Comparison of ENCODE assay signal across 11 cellular contexts in the genomic region with DNA sequence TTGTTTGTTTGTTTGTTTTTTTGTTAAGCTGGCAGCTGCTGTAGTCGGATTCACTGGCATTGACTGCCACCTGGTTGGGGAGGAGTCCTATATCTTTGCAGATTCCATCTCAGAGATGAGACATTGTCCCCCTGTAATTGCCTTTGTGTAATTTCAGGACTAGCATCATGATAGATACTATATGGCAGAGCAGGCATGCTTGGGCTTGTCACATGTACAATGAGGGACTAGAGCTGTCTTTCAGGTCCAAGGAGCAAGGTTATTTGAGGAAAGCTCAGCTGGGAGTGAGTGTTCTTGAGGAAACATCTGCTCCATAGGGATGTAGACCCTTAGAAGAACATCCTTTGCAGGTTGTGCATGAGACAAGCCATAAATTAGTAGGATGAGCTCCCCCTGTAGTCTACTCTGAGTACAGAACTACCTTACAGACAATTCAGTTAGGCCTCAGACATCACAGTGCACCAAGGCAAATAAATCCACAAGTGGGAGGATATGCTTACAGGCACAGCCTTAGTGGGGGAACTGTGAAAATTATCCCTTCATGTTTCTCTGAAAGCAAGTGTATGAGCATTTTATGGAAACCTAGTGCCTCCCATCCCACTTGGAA.
DNase-seq lines count a peak whose midpoint lies in the region; ATAC-seq and TF ChIP-seq lines count a peak whose summit lies in the region.
"Had no signal": no experiment of that assay in that cellular context is flagged by ENCODE, and none has a peak within 500 bp of the region (broad histone marks: within the 10 kb centered on the region; RNA-seq: fewer than 3 reads in every experiment).

No MANE protein-coding gene starts in this region.

- no peaks in the 10 kb centered on the region for H3K9me2 ChIP-seq in PC-9 (ENCODE audit: insufficient read depth)

- H3K4me3 Mint-ChIP-seq in activated CD8-positive, alpha-beta T cell treated with anti-CD3 and anti-CD28 coated beads, Interleukin-2, amount 10 ng/mL, durations not matched to agents 7 days and 5 days: no peak overlapping the region
- H3K4me3 Mint-ChIP-seq: activated CD4-positive, alpha-beta memory T cell treated with anti-CD3 and anti-CD28 coated beads for 36 hours; activated naive CD4-positive, alpha-beta T cell treated with anti-CD3 and anti-CD28 coated beads, Interleukin-2, amount 10 ng/mL, durations not matched to agents 7 days and 5 days had no signal

- H3K27ac ChIP-seq in OCI-LY3 (ENCODE audit: low read length) (no peak overlapping the region), PC-9 (no peak overlapping the region)
- H3K27ac ChIP-seq: transverse colon had no signal

- no peak overlapping the region for H3K4me2 ChIP-seq in OCI-LY3 (ENCODE audit: low read length)
- no peak overlapping the region for H3K4me2 ChIP-seq in PC-9

- no peaks in the 10 kb centered on the region for H3K79me2 ChIP-seq in OCI-LY3 (ENCODE audit: low read length)
- no peaks in the 10 kb centered on the region for H3K79me2 ChIP-seq in PC-9 (ENCODE audit: low read depth)

- CTCF ChIA-PET in PC-9 (lab: Charles Lee): no interaction called here
- CTCF ChIA-PET in activated CD8-positive, alpha-beta T cell treated with anti-CD3 and anti-CD28 coated beads, Interleukin-2, amount 10 ng/mL, durations not matched to agents 7 days and 5 days (lab: Charles Lee): no interaction called here

- H3K27me3 Mint-ChIP-seq in activated CD8-positive, alpha-beta T cell treated with anti-CD3 and anti-CD28 coated beads, Interleukin-2, amount 10 ng/mL, durations not matched to agents 7 days and 5 days (ENCODE audit: low read depth): no peaks in the 10 kb centered on the region
- H3K27me3 Mint-ChIP-seq: activated CD4-positive, alpha-beta memory T cell treated with anti-CD3 and anti-CD28 coated beads for 36 hours; activated naive CD4-positive, alpha-beta T cell treated with anti-CD3 and anti-CD28 coated beads, Interleukin-2, amount 10 ng/mL, durations not matched to agents 7 days and 5 days had no signal

- H3K27ac Mint-ChIP-seq in activated CD8-positive, alpha-beta T cell treated with anti-CD3 and anti-CD28 coated beads, Interleukin-2, amount 10 ng/mL, durations not matched to agents 7 days and 5 days: no peak overlapping the region
- H3K27ac Mint-ChIP-seq: activated CD4-positive, alpha-beta memory T cell treated with anti-CD3 and anti-CD28 coated beads for 36 hours; activated naive CD4-positive, alpha-beta T cell treated with anti-CD3 and anti-CD28 coated beads, Interleukin-2, amount 10 ng/mL, durations not matched to agents 7 days and 5 days had no signal

- H3K9me3 ChIP-seq in OCI-LY3 (ENCODE audit: insufficient read depth, low read length) (no peaks in the 10 kb centered on the region), PC-9 (ENCODE audit: insufficient read depth, low read depth) (no peaks in the 10 kb centered on the region)
- H3K9me3 ChIP-seq: transverse colon had no signal

- H3K9ac ChIP-seq in OCI-LY3 (ENCODE audit: low read length): no peak overlapping the region

- no peaks in the 10 kb centered on the region for H3K36me3 ChIP-seq in OCI-LY3 (replicated peaks; ENCODE audit: low read depth, low read length)
- H3K36me3 ChIP-seq in PC-9 (ENCODE audit: low read depth): no peaks in the 10 kb centered on the region
- H3K36me3 ChIP-seq: transverse colon had no signal

- no peak for ATAC-seq in activated CD8-positive, alpha-beta T cell treated with anti-CD3 and anti-CD28 coated beads, Interleukin-2, amount 10 ng/mL, durations not matched to agents 7 days and 5 days

- intact Hi-C loops in PC-9 (cut with micrococcal nuclease; ENCODE audit: unreplicated experiment): loop anchor here (2.0 to 5.0 kb wide), 2 partner anchors 1029 to 1893 kb away; no protein-coding TSS in a partner anchor

- no peaks in the 10 kb centered on the region for H3F3A ChIP-seq in PC-9 (ENCODE audit: insufficient read depth, low read depth)

- H3K4me1 Mint-ChIP-seq in activated CD8-positive, alpha-beta T cell treated with anti-CD3 and anti-CD28 coated beads, Interleukin-2, amount 10 ng/mL, durations not matched to agents 7 days and 5 days (ENCODE audit: low read depth): no peaks in the 10 kb centered on the region
- H3K4me1 Mint-ChIP-seq: activated naive CD4-positive, alpha-beta T cell treated with anti-CD3 and anti-CD28 coated beads, Interleukin-2, amount 10 ng/mL, durations not matched to agents 7 days and 5 days had no signal

- H3K4me3 ChIP-seq in AG10803 (ENCODE audit: low read length) (no peak overlapping the region), OCI-LY3 (ENCODE audit: low read length) (no peak overlapping the region), fibroblast of mammary gland (ENCODE audit: control insufficient read depth, low read depth, low read length) (no peak overlapping the region), PC-9 (no peak overlapping the region)
- H3K4me3 ChIP-seq: transverse colon had no signal

- H3K27me3 ChIP-seq in OCI-LY3 (ENCODE audit: low read depth, low read length): no peaks in the 10 kb centered on the region
- H3K27me3 ChIP-seq in PC-9 (ENCODE audit: insufficient read depth, low read depth): no peaks in the 10 kb centered on the region; the same call in 1 of the 2 replicates
- H3K27me3 ChIP-seq: transverse colon had no signal

- H3K4me1 ChIP-seq in OCI-LY3 (ENCODE audit: low read length) (no peaks in the 10 kb centered on the region), PC-9 (replicated peaks; ENCODE audit: insufficient read depth) (no peaks in the 10 kb centered on the region)
- H3K4me1 ChIP-seq: transverse colon had no signal

- in situ Hi-C loops in GM13977 (cut with MboI; ENCODE audit: low pct_unique_long_range_greater_than_20kb, low sequenced_read_pairs, unreplicated experiment): no loop called here

- no peaks in the 10 kb centered on the region for H3K36me3 Mint-ChIP-seq in activated CD8-positive, alpha-beta T cell treated with anti-CD3 and anti-CD28 coated beads, Interleukin-2, amount 10 ng/mL, durations not matched to agents 7 days and 5 days (ENCODE audit: low read depth)
- H3K36me3 Mint-ChIP-seq: activated CD4-positive, alpha-beta memory T cell treated with anti-CD3 and anti-CD28 coated beads for 36 hours; activated naive CD4-positive, alpha-beta T cell treated with anti-CD3 and anti-CD28 coated beads, Interleukin-2, amount 10 ng/mL, durations not matched to agents 7 days and 5 days had no signal

- H4K20me1 ChIP-seq in OCI-LY3 (ENCODE audit: insufficient read depth, low read length): no peaks in the 10 kb centered on the region
- no peaks in the 10 kb centered on the region for H4K20me1 ChIP-seq in PC-9 (ENCODE audit: insufficient read depth)

- TF ChIP-seq CTCF in AG10803 (conservative IDR thresholded peaks at IDR 0.05; ENCODE audit: low read length) (peak; percentile 23; the same call in 1 of the 2 replicates), GM13977 (IDR thresholded peaks at IDR 0.05; ENCODE audit: extremely low read depth, insufficient read depth, missing control alignments) (peak; percentile 19), OCI-LY3 (IDR thresholded peaks at IDR 0.05; ENCODE audit: low read depth, low read length) (peak; percentile 23; the same call in 1 of the 2 replicates), fibroblast of mammary gland (conservative IDR thresholded peaks at IDR 0.05; ENCODE audit: control insufficient read depth, insufficient read depth, low read depth, low read length) (no peak), PC-9 (conservative IDR thresholded peaks at IDR 0.05) (no peak)

- DNase-seq in AG10803 (ENCODE audit: low read depth) (no peak), GM13977 (ENCODE audit: low spot score) (no peak), fibroblast of mammary gland (ENCODE audit: low read depth) (peak; percentile 1), NCI-H1694 (lab: John Stamatoyannopoulos, UW) (no peak), PC-9 (no peak), kidney glomerular epithelial cell (lab: John Stamatoyannopoulos, UW) (no peak)
- no peak for DNase-seq in activated CD8-positive, alpha-beta T cell treated with anti-CD3 and anti-CD28 coated beads, Interleukin-2, amount 10 ng/mL, durations not matched to agents 7 days and 5 days

- BruUV-seq in PC-9 (replicated peaks; lab: Mats Ljungman, UMichigan): no TSS peak

- no peaks in the 10 kb centered on the region for H3K9me3 Mint-ChIP-seq in activated CD8-positive, alpha-beta T cell treated with anti-CD3 and anti-CD28 coated beads, Interleukin-2, amount 10 ng/mL, durations not matched to agents 7 days and 5 days (ENCODE audit: insufficient read depth)
- H3K9me3 Mint-ChIP-seq: activated CD4-positive, alpha-beta memory T cell treated with anti-CD3 and anti-CD28 coated beads for 36 hours; activated naive CD4-positive, alpha-beta T cell treated with anti-CD3 and anti-CD28 coated beads, Interleukin-2, amount 10 ng/mL, durations not matched to agents 7 days and 5 days had no signal

- POLR2A ChIA-PET in PC-9 (lab: Charles Lee; ENCODE audit: unreplicated experiment): no interaction called here
- POLR2A ChIA-PET in activated CD8-positive, alpha-beta T cell treated with anti-CD3 and anti-CD28 coated beads, Interleukin-2, amount 10 ng/mL, durations not matched to agents 7 days and 5 days (lab: Charles Lee): interaction anchor here (0.6 kb wide), 1 partner anchor 1016 kb away, joined by 5 read pairs; no protein-coding TSS in a partner anchor

- no peak overlapping the region for H2AFZ ChIP-seq in OCI-LY3 (ENCODE audit: low read depth, low read length)
- H2AFZ ChIP-seq in PC-9: no peak overlapping the region

Comparison
In these comparisons a context has a peak if more than half of its experiments do, and no peak if none do; other contexts are left out.
1. CTCF ChIP-seq: peak in AG10803 (single experiment), GM13977 (single experiment) and OCI-LY3 (single experiment); none in fibroblast of mammary gland (single experiment) and PC-9 (single experiment).